19 cellular contexts compared by ENCODE assay signal in genomic region chr19:15398501-15399233, GRCh38.
"Had no signal": no experiment of that assay in that cellular context is flagged by ENCODE, and none has a peak within 500 bp of the region (broad histone marks: within the 10 kb centered on the region; RNA-seq: fewer than 3 reads in every experiment).

No MANE protein-coding gene starts in this region.

- ATAC-seq: activated CD4-positive, alpha-beta T cell treated with anti-CD3 and anti-CD28 coated beads for 36 hours; activated CD8-positive, alpha-beta memory T cell treated with anti-CD3 and anti-CD28 coated beads, Interleukin-2, amount 10 ng/mL, durations not matched to agents 7 days and 5 days; left ventricle myocardium superior had no signal

- H3K9me3 Mint-ChIP-seq: activated CD4-positive, alpha-beta memory T cell treated with anti-CD3 and anti-CD28 coated beads for 36 hours; activated naive CD4-positive, alpha-beta T cell treated with anti-CD3 and anti-CD28 coated beads, Interleukin-2, amount 50 U/mL, for 24 hours; activated T-cell treated with anti-CD3 and anti-CD28 coated beads, Interleukin-2, amount 50 U/mL, for 24 hours; nephron; stimulated activated naive CD8-positive, alpha-beta T cell treated with anti-CD3 and anti-CD28 coated beads, Interleukin-15, Interleukin-2, amounts not matched to agents 100 ng/mL and 50 ng/mL, for 24 hours; type B pancreatic cell had no signal

- FAIRE-seq: colon, kidney had no signal

- H3K4me3 Mint-ChIP-seq: activated CD4-positive, alpha-beta memory T cell treated with anti-CD3 and anti-CD28 coated beads for 36 hours; activated CD4-positive, alpha-beta T cell treated with anti-CD3 and anti-CD28 coated beads for 36 hours; activated CD8-positive, alpha-beta memory T cell treated with anti-CD3 and anti-CD28 coated beads, Interleukin-2, amount 10 ng/mL, durations not matched to agents 7 days and 5 days; activated naive CD4-positive, alpha-beta T cell treated with anti-CD3 and anti-CD28 coated beads, Interleukin-2, amount 50 U/mL, for 24 hours; activated T-cell treated with anti-CD3 and anti-CD28 coated beads, Interleukin-2, amount 50 U/mL, for 24 hours; nephron; stimulated activated naive CD8-positive, alpha-beta T cell treated with anti-CD3 and anti-CD28 coated beads, Interleukin-15, Interleukin-2, amounts not matched to agents 100 ng/mL and 50 ng/mL, for 24 hours; type B pancreatic cell had no signal

- H3K27me3 ChIP-seq: esophagus muscularis mucosa had no signal

- DNase-seq: activated CD4-positive, alpha-beta memory T cell treated with anti-CD3 and anti-CD28 coated beads for 36 hours; activated CD4-positive, alpha-beta T cell treated with anti-CD3 and anti-CD28 coated beads for 36 hours; activated CD8-positive, alpha-beta memory T cell treated with anti-CD3 and anti-CD28 coated beads, Interleukin-2, amount 10 ng/mL, durations not matched to agents 7 days and 5 days; activated effector memory CD4-positive, alpha-beta T cell treated with anti-CD3 and anti-CD28 coated beads, Interleukin-2, amount 50 U/mL, for 16 hours; activated T-cell treated with anti-CD3 and anti-CD28 coated beads, Interleukin-2, amount 50 U/mL, for 24 hours; caudate nucleus; hypothalamus; kidney; left ventricle myocardium superior; mesendoderm; occipital lobe; stimulated activated CD4-positive, alpha-beta T cell treated with anti-CD3 and anti-CD28 coated beads, Interleukin-4, amount 100 ng/mL, for 1 hour; T-helper 2 cell had no signal

- H3K9me3 ChIP-seq: esophagus muscularis mucosa had no signal

- H3K27ac Mint-ChIP-seq: activated CD4-positive, alpha-beta memory T cell treated with anti-CD3 and anti-CD28 coated beads for 36 hours; activated CD4-positive, alpha-beta T cell treated with anti-CD3 and anti-CD28 coated beads for 36 hours; activated CD8-positive, alpha-beta memory T cell treated with anti-CD3 and anti-CD28 coated beads, Interleukin-2, amount 10 ng/mL, durations not matched to agents 7 days and 5 days; activated naive CD4-positive, alpha-beta T cell treated with anti-CD3 and anti-CD28 coated beads, Interleukin-2, amount 50 U/mL, for 24 hours; activated T-cell treated with anti-CD3 and anti-CD28 coated beads, Interleukin-2, amount 50 U/mL, for 24 hours; nephron; stimulated activated naive CD8-positive, alpha-beta T cell treated with anti-CD3 and anti-CD28 coated beads, Interleukin-15, Interleukin-2, amounts not matched to agents 100 ng/mL and 50 ng/mL, for 24 hours; type B pancreatic cell had no signal

- H3K27ac ChIP-seq: esophagus muscularis mucosa had no signal

- H3K4me3 ChIP-seq: esophagus muscularis mucosa had no signal

- H3K4me1 Mint-ChIP-seq: activated CD8-positive, alpha-beta memory T cell treated with anti-CD3 and anti-CD28 coated beads, Interleukin-2, amount 10 ng/mL, durations not matched to agents 7 days and 5 days had no signal
